Comparison of ENCODE assay signal across 29 cellular contexts in the genomic region with DNA sequence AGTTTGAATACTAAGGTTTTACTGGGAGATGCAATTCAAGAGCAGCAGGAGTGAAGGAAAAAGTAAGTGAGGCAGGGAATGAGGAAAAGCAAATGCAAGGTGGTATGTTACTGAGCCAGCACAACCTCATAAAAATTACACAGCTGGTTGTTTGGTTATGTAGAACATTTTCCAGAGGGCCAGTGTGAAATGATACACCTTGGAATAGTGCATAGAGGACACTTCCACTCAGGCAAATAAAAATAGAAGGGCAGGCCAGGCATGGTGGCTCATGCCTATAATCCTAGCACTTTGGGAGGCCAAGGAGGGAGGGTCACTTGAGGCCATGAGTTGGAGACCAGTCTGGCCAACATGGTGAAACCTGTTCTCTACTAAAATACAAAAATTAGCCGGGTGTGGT. TPM values are rescaled to one million over a fixed set of nuclear protein-coding genes. Genes with fewer than 3 reads are reported as not detected.
"Had no signal": no experiment of that assay in that cellular context is flagged by ENCODE, and none has a peak within 500 bp of the region (broad histone marks: within the 10 kb centered on the region; RNA-seq: fewer than 3 reads in every experiment).

No MANE protein-coding gene starts in this region.

- H3K9me3 Mint-ChIP-seq: stimulated activated effector memory CD8-positive, alpha-beta T cell treated with anti-CD3 and anti-CD28 coated beads, Interleukin-12 subunit alpha, Interleukin-12 subunit beta, amount 100 ng/mL, for 72 hours; stimulated activated memory B cell treated with anti-CD40 and anti-IgM and Interleukin-4, amounts not matched to agents 10 μg/mL and 1 μg/mL and 100 μg/mL, for 72 hours; stimulated activated naive B cell treated with anti-CD40 and anti-IgM and Interleukin-4, amounts not matched to agents 10 μg/mL and 1 μg/mL and 100 μg/mL, for 72 hours; stimulated activated naive CD8-positive, alpha-beta T cell treated with anti-CD3 and anti-CD28 coated beads, Interleukin-15, amount 100 ng/mL, for 72 hours; stimulated activated naive CD8-positive, alpha-beta T cell treated with anti-CD3 and anti-CD28 coated beads, Interleukin-15, Interleukin-2, amounts not matched to agents 100 ng/mL and 50 ng/mL, for 24 hours; type B pancreatic cell had no signal

- H3K36me3 Mint-ChIP-seq: stimulated activated effector memory CD8-positive, alpha-beta T cell treated with anti-CD3 and anti-CD28 coated beads, Interleukin-12 subunit alpha, Interleukin-12 subunit beta, amount 100 ng/mL, for 72 hours; stimulated activated memory B cell treated with anti-CD40 and anti-IgM and Interleukin-4, amounts not matched to agents 10 μg/mL and 1 μg/mL and 100 μg/mL, for 72 hours; stimulated activated naive B cell treated with anti-CD40 and anti-IgM and Interleukin-4, amounts not matched to agents 10 μg/mL and 1 μg/mL and 100 μg/mL, for 72 hours; type B pancreatic cell had no signal

- DNase-seq: stimulated activated CD4-positive, alpha-beta T cell treated with anti-CD3 and anti-CD28 coated beads, Interleukin-2, amount 100 ng/mL, for 48 hours; stimulated activated CD4-positive, alpha-beta T cell treated with anti-CD3 and anti-CD28 coated beads, Interleukin-4, amount 100 ng/mL, for 1 hour; stimulated activated CD4-positive, alpha-beta T cell treated with anti-CD3 and anti-CD28 coated beads, Interleukin-4, amount 100 ng/mL, for 24 hours; stimulated activated CD4-positive, alpha-beta T cell treated with anti-CD3 and anti-CD28 coated beads, Interleukin-4, amount 100 ng/mL, for 4 hours; stimulated activated CD8-positive, alpha-beta memory T cell treated with anti-CD3 and anti-CD28 coated beads, Interleukin-4, amount 100 ng/mL, for 48 hours; stimulated activated naive B cell treated with anti-CD40 and anti-IgM and Interleukin-4, amounts not matched to agents 10 μg/mL and 1 μg/mL and 100 μg/mL, for 72 hours; stimulated activated naive CD4-positive, alpha-beta T cell; stimulated activated naive CD4-positive, alpha-beta T cell treated with Interleukin-2 at 50 U/mL for 16 hours; stimulated activated naive CD8-positive, alpha-beta T cell treated with anti-CD3 and anti-CD28 coated beads, Interleukin-15, amount 100 ng/mL, for 72 hours; stimulated activated naive CD8-positive, alpha-beta T cell treated with anti-CD3 and anti-CD28 coated beads, Interleukin-15, Interleukin-2, amounts not matched to agents 100 U/mL and 50 U/mL, for 24 hours; stomach; substantia nigra; testis; thyroid gland; tibial artery; transverse colon; trophoblast cell; upper lobe of left lung; upper lobe of right lung; uterus had no signal

- H3K36me3 ChIP-seq: stomach, suprapubic skin, thoracic aorta, thyroid gland, tibial artery, tibial nerve, transverse colon, upper lobe of left lung, upper lobe of right lung, uterus, vagina had no signal

- H3K4me3 ChIP-seq: stomach, suprapubic skin, testis, thoracic aorta, thyroid gland, tibial artery, tibial nerve, transverse colon, upper lobe of left lung, upper lobe of right lung, uterus, vagina had no signal

- H3K27me3 Mint-ChIP-seq: stimulated activated naive B cell treated with anti-CD40 and anti-IgM and Interleukin-4, amounts not matched to agents 10 μg/mL and 1 μg/mL and 100 μg/mL, for 72 hours had no signal

- ATAC-seq: stimulated activated memory B cell treated with anti-CD40 and anti-IgM and Interleukin-4, amounts not matched to agents 10 μg/mL and 1 μg/mL and 100 μg/mL, for 72 hours; stimulated activated naive B cell treated with anti-CD40 and anti-IgM and Interleukin-4, amounts not matched to agents 10 μg/mL and 1 μg/mL and 100 μg/mL, for 72 hours; stimulated activated naive CD8-positive, alpha-beta T cell treated with anti-CD3 and anti-CD28 coated beads, Interleukin-15, amount 100 ng/mL, for 72 hours; stimulated activated naive CD8-positive, alpha-beta T cell treated with anti-CD3 and anti-CD28 coated beads, Interleukin-15, Interleukin-2, amounts not matched to agents 100 U/mL and 50 U/mL, for 24 hours; upper lobe of right lung had no signal

- H3K27me3 ChIP-seq: stomach, suprapubic skin, testis, thyroid gland, tibial artery, tibial nerve, transverse colon, upper lobe of left lung, upper lobe of right lung, uterus, vagina had no signal

- H3K27ac ChIP-seq: stomach, suprapubic skin, testis, thoracic aorta, thyroid gland, tibial artery, tibial nerve, transverse colon, upper lobe of left lung, upper lobe of right lung, uterus, vagina had no signal

- H3K4me3 Mint-ChIP-seq: stimulated activated effector memory CD8-positive, alpha-beta T cell treated with anti-CD3 and anti-CD28 coated beads, Interleukin-12 subunit alpha, Interleukin-12 subunit beta, amount 100 ng/mL, for 72 hours; stimulated activated memory B cell treated with anti-CD40 and anti-IgM and Interleukin-4, amounts not matched to agents 10 μg/mL and 1 μg/mL and 100 μg/mL, for 72 hours; stimulated activated naive B cell treated with anti-CD40 and anti-IgM and Interleukin-4, amounts not matched to agents 10 μg/mL and 1 μg/mL and 100 μg/mL, for 72 hours; stimulated activated naive CD8-positive, alpha-beta T cell treated with anti-CD3 and anti-CD28 coated beads, Interleukin-15, amount 100 ng/mL, for 72 hours; stimulated activated naive CD8-positive, alpha-beta T cell treated with anti-CD3 and anti-CD28 coated beads, Interleukin-15, Interleukin-2, amounts not matched to agents 100 ng/mL and 50 ng/mL, for 24 hours; type B pancreatic cell had no signal

- H3K9me3 ChIP-seq: stomach, suprapubic skin, testis, thoracic aorta, thyroid gland, tibial artery, tibial nerve, transverse colon, upper lobe of left lung, upper lobe of right lung, uterus, vagina had no signal

- H3K27ac Mint-ChIP-seq: stimulated activated effector memory CD8-positive, alpha-beta T cell treated with anti-CD3 and anti-CD28 coated beads, Interleukin-12 subunit alpha, Interleukin-12 subunit beta, amount 100 ng/mL, for 72 hours; stimulated activated memory B cell treated with anti-CD40 and anti-IgM and Interleukin-4, amounts not matched to agents 10 μg/mL and 1 μg/mL and 100 μg/mL, for 72 hours; stimulated activated naive B cell treated with anti-CD40 and anti-IgM and Interleukin-4, amounts not matched to agents 10 μg/mL and 1 μg/mL and 100 μg/mL, for 72 hours; stimulated activated naive CD8-positive, alpha-beta T cell treated with anti-CD3 and anti-CD28 coated beads, Interleukin-15, amount 100 ng/mL, for 72 hours; stimulated activated naive CD8-positive, alpha-beta T cell treated with anti-CD3 and anti-CD28 coated beads, Interleukin-15, Interleukin-2, amounts not matched to agents 100 ng/mL and 50 ng/mL, for 24 hours; type B pancreatic cell had no signal

- H3K4me1 Mint-ChIP-seq: stimulated activated effector memory CD8-positive, alpha-beta T cell treated with anti-CD3 and anti-CD28 coated beads, Interleukin-12 subunit alpha, Interleukin-12 subunit beta, amount 100 ng/mL, for 72 hours; stimulated activated memory B cell treated with anti-CD40 and anti-IgM and Interleukin-4, amounts not matched to agents 10 μg/mL and 1 μg/mL and 100 μg/mL, for 72 hours; stimulated activated naive B cell treated with anti-CD40 and anti-IgM and Interleukin-4, amounts not matched to agents 10 μg/mL and 1 μg/mL and 100 μg/mL, for 72 hours; stimulated activated naive CD8-positive, alpha-beta T cell treated with anti-CD3 and anti-CD28 coated beads, Interleukin-15, amount 100 ng/mL, for 72 hours had no signal

- H3K4me1 ChIP-seq: stomach, suprapubic skin, testis, thyroid gland, tibial artery, tibial nerve, transverse colon, upper lobe of left lung, upper lobe of right lung, uterus, vagina had no signal

RNA-seq across cellular contexts. Expression of gene POPDC3, which starts 43.4 kb away (rescaled TPM):
- total RNA-seq: suprapubic skin, thoracic aorta, ureter, vagina had no signal
